1 cellular context compared by ENCODE assay signal in the genomic region with DNA sequence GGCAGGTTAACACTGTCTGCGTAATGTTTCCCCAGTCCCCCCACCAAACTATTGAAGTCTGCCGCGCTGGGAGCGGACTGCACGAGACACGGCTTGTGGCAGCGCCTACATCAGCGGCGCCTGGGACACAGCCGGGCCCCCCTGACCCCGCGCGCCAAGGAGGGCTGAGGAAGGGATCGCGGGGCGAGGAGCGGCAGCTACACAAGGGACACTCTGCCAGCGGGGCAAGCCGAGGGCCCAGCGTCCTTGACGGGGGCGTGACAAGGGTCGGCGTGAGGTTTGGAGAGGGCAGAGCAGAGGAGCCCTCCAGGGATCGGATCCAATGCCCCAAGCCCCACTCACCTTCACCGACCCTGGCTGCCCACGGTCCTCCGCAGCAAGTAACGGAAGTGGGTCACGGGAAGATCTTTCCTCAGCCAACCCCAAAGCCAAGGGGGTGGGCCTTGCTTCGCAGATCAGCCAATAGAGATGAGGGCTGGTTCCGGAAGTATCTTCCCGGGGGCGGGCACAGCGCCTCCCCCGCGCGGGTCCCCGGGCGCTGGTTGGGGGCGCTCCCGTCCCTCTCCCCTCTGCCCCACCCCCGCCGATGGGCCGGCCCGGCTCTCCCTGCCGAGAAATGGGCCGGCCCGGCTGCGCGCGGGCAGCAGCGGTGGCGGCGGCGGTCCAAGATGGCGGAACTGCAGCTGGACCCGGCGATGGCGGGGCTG.
TF ChIP-seq lines count a peak whose summit lies in the region.

Gene ATP5PD, minus strand, starts transcription at position 387 of the 707 bp plus-strand sequence. CDS start 4,319 bp downstream, outside the sequence.
A gene with protein sequence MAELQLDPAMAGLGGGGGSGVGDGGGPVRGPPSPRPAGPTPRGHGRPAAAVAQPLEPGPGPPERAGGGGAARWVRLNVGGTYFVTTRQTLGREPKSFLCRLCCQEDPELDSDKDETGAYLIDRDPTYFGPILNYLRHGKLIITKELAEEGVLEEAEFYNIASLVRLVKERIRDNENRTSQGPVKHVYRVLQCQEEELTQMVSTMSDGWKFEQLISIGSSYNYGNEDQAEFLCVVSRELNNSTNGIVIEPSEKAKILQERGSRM (plus strand): TSS at position 643 of the 707 bp plus-strand sequence. CDS start 26 bp downstream, at position 669.

TF ChIP-seq in H1, 55 proteins besides CTCF, POLR2A, EP300 and RAD21 (continued from another document):
- TF ChIP-seq, protein P1, sequence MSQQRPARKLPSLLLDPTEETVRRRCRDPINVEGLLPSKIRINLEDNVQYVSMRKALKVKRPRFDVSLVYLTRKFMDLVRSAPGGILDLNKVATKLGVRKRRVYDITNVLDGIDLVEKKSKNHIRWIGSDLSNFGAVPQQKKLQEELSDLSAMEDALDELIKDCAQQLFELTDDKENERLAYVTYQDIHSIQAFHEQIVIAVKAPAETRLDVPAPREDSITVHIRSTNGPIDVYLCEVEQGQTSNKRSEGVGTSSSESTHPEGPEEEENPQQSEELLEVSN (IDR thresholded peaks at IDR 0.05), result no peak
- TF ChIP-seq TAF1 (IDR thresholded peaks at IDR 0.05; ENCODE audit: low read depth, low read length), result peak; percentile 73
